ENCODE assay signal across 22 cellular contexts in genomic region chr6:141212296-141212695, GRCh38.
DNase-seq lines count a peak whose midpoint lies in the region; ATAC-seq, FAIRE-seq and TF ChIP-seq lines count a peak whose summit lies in the region.
"Had no signal": no experiment of that assay in that cellular context is flagged by ENCODE, and none has a peak within 500 bp of the region (broad histone marks: within the 10 kb centered on the region; RNA-seq: fewer than 3 reads in every experiment).

No MANE protein-coding gene starts in this region.

- 53 to 88% (median 63%) methylated on average over 1 of the region's 1 CpG for WGBS in small intestine, 3 donors

- H3K4me1 ChIP-seq in breast epithelium (no peaks in the 10 kb centered on the region), small intestine (ENCODE audit: control insufficient read depth in 2 of 2, insufficient read depth in 1 of 2, low read depth in 1 of 2, low read length in 1 of 2) (no peaks in the 10 kb centered on the region)
- H3K4me1 ChIP-seq: HAP-1, pancreas, sigmoid colon had no signal

- H3K27ac ChIP-seq in breast epithelium (no peak overlapping the region), RWPE1 (no peak overlapping the region), small intestine (ENCODE audit: low read depth in 1 of 2, low read length in 1 of 2) (no peak overlapping the region)
- H3K27ac ChIP-seq: pancreas, sigmoid colon had no signal

- POLR2A ChIA-PET in MCF 10A (lab: Yijun Ruan, JAX) (interaction anchor here (0.6 to 1.4 kb wide), 2 partner anchors 11 to 641 kb away, joined by 4 read pairs; no protein-coding TSS in a partner anchor), RWPE1 (lab: Yijun Ruan, JAX; ENCODE audit: low non-redundant PET) (no interaction called here)
- POLR2A ChIA-PET in activated CD8-positive, alpha-beta T cell treated with anti-CD3 and anti-CD28 coated beads, Interleukin-2, amount 10 ng/mL, durations not matched to agents 7 days and 5 days (lab: Charles Lee) = no interaction called here

- H3K4me1 Mint-ChIP-seq in MCF 10A (ENCODE audit: insufficient read depth, unreplicated experiment) = no peaks in the 10 kb centered on the region
- H3K4me1 Mint-ChIP-seq in activated CD8-positive, alpha-beta T cell treated with anti-CD3 and anti-CD28 coated beads, Interleukin-2, amount 10 ng/mL, durations not matched to agents 7 days and 5 days (ENCODE audit: low read depth) = no peaks in the 10 kb centered on the region
- H3K4me1 Mint-ChIP-seq: naive thymus-derived CD8-positive, alpha-beta T cell had no signal

- no peak for FAIRE-seq in small intestine (lab: Jason Lieb, UNC)
- FAIRE-seq: GM18507, pancreas had no signal

- no peak for DNase-seq in MCF 10A (ENCODE audit: unreplicated experiment)
- DNase-seq in breast epithelium (ENCODE audit: low spot score in 2 of 2) = no peak
- DNase-seq in RWPE1 (ENCODE audit: low spot score) = peak; percentile 4
- DNase-seq in islet precursor cell = peak; percentile 58
- peak; percentile 43 for DNase-seq in small intestine
- no peak for DNase-seq in activated CD8-positive, alpha-beta T cell treated with anti-CD3 and anti-CD28 coated beads, Interleukin-2, amount 10 ng/mL, durations not matched to agents 7 days and 5 days
- DNase-seq in retina = no peak
- DNase-seq: activated CD8-positive, alpha-beta memory T cell treated with anti-CD3 and anti-CD28 coated beads for 24 hours; activated naive CD4-positive, alpha-beta T cell; activated T-cell treated with anti-CD3 and anti-CD28 coated beads, Interleukin-2, amount 50 U/mL, for 24 hours; Calu3; cortex of kidney; glutamatergic neuron; left colon; NCI-H1092 treated with DMSO at 0.1 percent for 48 hours; pancreas; sigmoid colon; substantia nigra had no signal

- no peak for TF ChIP-seq POLR2A in breast epithelium (IDR thresholded peaks at IDR 0.05)

- no TSS peak for BruUV-seq in MCF 10A (replicated peaks; lab: Mats Ljungman, UMichigan)

- ATAC-seq in activated CD8-positive, alpha-beta T cell treated with anti-CD3 and anti-CD28 coated beads, Interleukin-2, amount 10 ng/mL, durations not matched to agents 7 days and 5 days = no peak
- no peak for ATAC-seq in HG03139 (IDR thresholded peaks at IDR 0.05; ENCODE audit: unreplicated experiment)
- ATAC-seq: left colon; naive thymus-derived CD8-positive, alpha-beta T cell had no signal

- CTCF ChIA-PET in MCF 10A (lab: Yijun Ruan, JAX) (no interaction called here), RWPE1 (lab: Yijun Ruan, JAX) (interaction anchor here (0.6 kb wide), 2 partner anchors 106 to 350 kb away, joined by 3 to 6 read pairs; no protein-coding TSS in a partner anchor)
- CTCF ChIA-PET in activated CD8-positive, alpha-beta T cell treated with anti-CD3 and anti-CD28 coated beads, Interleukin-2, amount 10 ng/mL, durations not matched to agents 7 days and 5 days (lab: Charles Lee) = no interaction called here

- no peak overlapping the region for H3K4me3 ChIP-seq in breast epithelium
- no peak overlapping the region for H3K4me3 ChIP-seq in small intestine (ENCODE audit: low read depth in 1 of 2, low read length in 2 of 2)
- H3K4me3 ChIP-seq: HAP-1, pancreas, sigmoid colon had no signal

- TF ChIP-seq CTCF in MCF 10A (IDR thresholded peaks at IDR 0.05; ENCODE audit: unreplicated experiment) (no peak), breast epithelium (IDR thresholded peaks at IDR 0.05) (no peak), RWPE1 (conservative IDR thresholded peaks at IDR 0.05; ENCODE audit: low read depth) (no peak)

- no peaks in the 10 kb centered on the region for H3K27me3 Mint-ChIP-seq in MCF 10A (ENCODE audit: insufficient read depth, unreplicated experiment)
- H3K27me3 Mint-ChIP-seq in activated CD8-positive, alpha-beta T cell treated with anti-CD3 and anti-CD28 coated beads, Interleukin-2, amount 10 ng/mL, durations not matched to agents 7 days and 5 days (ENCODE audit: low read depth) = no peaks in the 10 kb centered on the region

- H3K27me3 ChIP-seq in breast epithelium = no peaks in the 10 kb centered on the region
- H3K27me3 ChIP-seq in small intestine (ENCODE audit: control insufficient read depth in 2 of 2, insufficient read depth in 2 of 2, low read length in 2 of 2) = no peaks in the 10 kb centered on the region
- H3K27me3 ChIP-seq: pancreas, sigmoid colon had no signal

- H3K9me3 ChIP-seq in breast epithelium (no peaks in the 10 kb centered on the region), small intestine (ENCODE audit: control insufficient read depth, low read depth) (no peaks in the 10 kb centered on the region)
- H3K9me3 ChIP-seq: HAP-1, pancreas, sigmoid colon had no signal

- H3K27ac Mint-ChIP-seq in MCF 10A (ENCODE audit: low read depth, unreplicated experiment) = peak overlapping the region; percentile 24
- no peak overlapping the region for H3K27ac Mint-ChIP-seq in activated CD8-positive, alpha-beta T cell treated with anti-CD3 and anti-CD28 coated beads, Interleukin-2, amount 10 ng/mL, durations not matched to agents 7 days and 5 days
- H3K27ac Mint-ChIP-seq: activated T-cell treated with anti-CD3 and anti-CD28 coated beads, Interleukin-2, amount 50 U/mL, for 24 hours; naive thymus-derived CD8-positive, alpha-beta T cell had no signal

- H3K36me3 Mint-ChIP-seq in MCF 10A (ENCODE audit: insufficient read depth, unreplicated experiment) = no peaks in the 10 kb centered on the region
- H3K36me3 Mint-ChIP-seq in activated CD8-positive, alpha-beta T cell treated with anti-CD3 and anti-CD28 coated beads, Interleukin-2, amount 10 ng/mL, durations not matched to agents 7 days and 5 days (ENCODE audit: low read depth) = no peaks in the 10 kb centered on the region
- H3K36me3 Mint-ChIP-seq: naive thymus-derived CD8-positive, alpha-beta T cell had no signal

- no peak overlapping the region for H3K4me3 Mint-ChIP-seq in MCF 10A (ENCODE audit: unreplicated experiment)
- H3K4me3 Mint-ChIP-seq in activated CD8-positive, alpha-beta T cell treated with anti-CD3 and anti-CD28 coated beads, Interleukin-2, amount 10 ng/mL, durations not matched to agents 7 days and 5 days = no peak overlapping the region
- H3K4me3 Mint-ChIP-seq: activated T-cell treated with anti-CD3 and anti-CD28 coated beads, Interleukin-2, amount 50 U/mL, for 24 hours; naive thymus-derived CD8-positive, alpha-beta T cell had no signal

- no peaks in the 10 kb centered on the region for H3K9me3 Mint-ChIP-seq in MCF 10A (ENCODE audit: unreplicated experiment)
- no peaks in the 10 kb centered on the region for H3K9me3 Mint-ChIP-seq in activated CD8-positive, alpha-beta T cell treated with anti-CD3 and anti-CD28 coated beads, Interleukin-2, amount 10 ng/mL, durations not matched to agents 7 days and 5 days (ENCODE audit: insufficient read depth)
- H3K9me3 Mint-ChIP-seq: activated T-cell treated with anti-CD3 and anti-CD28 coated beads, Interleukin-2, amount 50 U/mL, for 24 hours had no signal

- intact Hi-C loops in MCF 10A (cut with micrococcal nuclease) = no loop called here
- intact Hi-C loops in breast epithelium (cut with DNase I; ENCODE audit: low total_unique reads) = no loop called here

- H3K36me3 ChIP-seq in breast epithelium (no peaks in the 10 kb centered on the region), small intestine (ENCODE audit: control insufficient read depth in 2 of 2, insufficient read depth in 2 of 2, low read length in 2 of 2) (no peaks in the 10 kb centered on the region)
- H3K36me3 ChIP-seq: HAP-1, pancreas, sigmoid colon had no signal

Comparison
In these comparisons a context has a peak if more than half of its experiments do, and no peak if none do; other contexts are left out.
1. DNase-seq: peak in RWPE1 (single experiment), islet precursor cell (single experiment) and small intestine (single experiment); none in MCF 10A (single experiment), breast epithelium (0 of 2), activated CD8-positive, alpha-beta T cell treated with anti-CD3 and anti-CD28 coated beads, Interleukin-2, amount 10 ng/mL, durations not matched to agents 7 days and 5 days (single experiment) and retina (single experiment).